Comparison of ENCODE assay signal across 1 cellular context in the genomic region with DNA sequence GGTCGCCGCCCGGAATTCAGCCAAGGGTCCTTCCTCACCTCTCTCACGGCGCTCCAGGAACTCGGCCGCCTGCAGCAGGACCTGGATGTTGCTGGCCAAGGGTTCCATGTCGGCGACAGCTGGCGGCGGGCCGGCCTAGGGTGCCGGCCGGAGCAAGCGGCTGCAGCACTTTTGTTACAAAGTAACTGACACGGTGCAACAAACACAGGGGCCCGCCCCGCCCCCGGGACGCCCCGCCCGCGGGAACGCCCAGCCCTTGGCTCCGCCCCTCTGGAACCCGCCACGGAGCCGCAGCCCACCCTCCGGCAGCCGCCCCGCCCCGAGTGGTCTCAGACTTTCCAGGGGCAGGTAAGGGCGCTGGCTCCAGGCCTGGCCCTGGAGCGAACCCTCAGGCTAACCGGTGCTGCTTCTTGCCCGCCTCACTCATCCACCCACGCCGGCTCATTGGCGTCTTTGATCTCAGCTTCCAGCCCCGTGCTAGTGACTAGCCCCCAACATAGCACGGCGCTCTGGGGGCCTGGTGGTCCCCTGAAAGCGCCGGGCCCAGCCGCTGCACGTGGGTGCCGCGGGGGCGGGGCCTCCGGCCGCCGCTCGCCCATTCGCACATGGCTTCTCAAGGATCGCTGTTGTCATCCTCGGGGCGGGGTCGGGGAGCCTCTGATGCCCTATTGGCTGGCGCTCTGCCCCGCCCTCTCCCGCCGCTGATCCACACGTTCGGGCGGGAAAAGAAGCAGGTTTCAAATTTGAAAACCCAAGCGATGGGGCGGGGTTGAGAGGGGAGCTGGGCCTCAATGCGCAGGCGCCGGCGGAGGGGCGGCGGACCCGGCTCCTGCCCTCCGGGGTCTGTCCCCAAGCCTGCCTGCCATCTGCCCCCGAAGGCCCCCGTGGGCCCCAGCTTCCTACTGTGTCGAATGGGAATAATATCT.
TF ChIP-seq lines count a peak whose summit lies in the region.

A gene with protein sequence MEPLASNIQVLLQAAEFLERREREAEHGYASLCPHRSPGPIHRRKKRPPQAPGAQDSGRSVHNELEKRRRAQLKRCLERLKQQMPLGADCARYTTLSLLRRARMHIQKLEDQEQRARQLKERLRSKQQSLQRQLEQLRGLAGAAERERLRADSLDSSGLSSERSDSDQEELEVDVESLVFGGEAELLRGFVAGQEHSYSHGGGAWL (minus strand): TSS at position 176 of the 926 bp plus-strand sequence. CDS start 68 bp downstream, at position 108.

TF ChIP-seq in HepG2, 621 proteins besides CTCF, POLR2A, EP300 and RAD21 (continued from another document):
- no peak for TF ChIP-seq ZNF781 (CRISPR knock-in tag; IDR thresholded peaks at IDR 0.05; ENCODE audit: borderline replicate concordance, not compliant biosample characterization)
- peak; percentile 10 for TF ChIP-seq TEAD3 (CRISPR knock-in tag; optimal IDR thresholded peaks at IDR 0.05; ENCODE audit: borderline replicate concordance)
- peak; percentile 66; the same call in 1 of the 2 replicates for TF ChIP-seq NCOR1 (IDR thresholded peaks at IDR 0.05; ENCODE audit: borderline replicate concordance, low read length)
- TF ChIP-seq RNF2 (conservative IDR thresholded peaks at IDR 0.05; ENCODE audit: low read depth): peak; percentile 67; the same call in 1 of the 2 replicates
- no peak for TF ChIP-seq ZNF746 (CRISPR knock-in tag; IDR thresholded peaks at IDR 0.05)
- no peak for TF ChIP-seq ESRRA (CRISPR knock-in tag; IDR thresholded peaks at IDR 0.05; ENCODE audit: low read depth)
- no peak for TF ChIP-seq GZF1 (CRISPR knock-in tag; IDR thresholded peaks at IDR 0.05)
- no peak for TF ChIP-seq ZNF335 (CRISPR knock-in tag; IDR thresholded peaks at IDR 0.05)
- no peak for TF ChIP-seq MBD4 (IDR thresholded peaks at IDR 0.05; ENCODE audit: borderline replicate concordance, low read length)
